In the genomic region with DNA sequence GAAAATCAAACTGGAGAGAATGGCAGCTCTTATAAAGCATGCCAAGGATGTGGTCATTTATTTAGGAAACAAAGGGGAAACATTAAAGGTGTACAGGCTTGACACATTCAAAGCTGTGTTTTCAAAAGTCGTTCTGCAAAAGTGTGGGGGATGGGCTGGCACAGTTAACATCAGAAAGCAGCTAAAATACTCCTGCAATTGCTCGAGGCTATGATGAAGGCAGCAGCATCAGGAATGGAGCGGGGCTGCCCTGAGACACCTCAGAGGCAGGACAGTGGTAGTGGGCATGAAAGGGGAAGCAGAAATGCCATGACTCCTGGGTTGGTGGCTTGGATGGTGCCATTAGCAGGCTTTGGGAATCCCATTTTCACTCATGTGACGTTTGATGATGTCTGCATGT, we compare ENCODE assay signal across 8 cellular contexts. TPM values are rescaled to one million over a fixed set of nuclear protein-coding genes. Genes with fewer than 3 reads are reported as not detected.
DNase-seq lines count a peak whose midpoint lies in the region; ATAC-seq and TF ChIP-seq lines count a peak whose summit lies in the region.

No MANE protein-coding gene starts in this region.

- peaks cover 2% of the 10 kb centered on the region; the same call in 1 of the 2 replicates for H3K36me3 ChIP-seq in Caco-2 (ENCODE audit: control insufficient read depth, insufficient read depth, low read length)
- H3K36me3 ChIP-seq in neuron (ENCODE audit: insufficient read depth, low read length), result peaks cover 26% of the 10 kb centered on the region

- H3K27ac Mint-ChIP-seq in Caco-2 (ENCODE audit: unreplicated experiment), result peak overlapping the region; percentile 66

- no peak overlapping the region for H3K27ac ChIP-seq in coronary artery

- TF ChIP-seq CTCF in Caco-2 (IDR thresholded peaks at IDR 0.05; ENCODE audit: insufficient read depth in 1 of 2, low read depth in 1 of 2, low read length in 1 of 2, severe bottlenecking in 1 of 2, unreplicated experiment in 1 of 2), result no peak
- TF ChIP-seq CTCF in coronary artery (IDR thresholded peaks at IDR 0.05), result no peak

- POLR2A ChIA-PET in Caco-2 (lab: Charles Lee), result interaction anchor here (1.7 kb wide), 1 partner anchor 31 kb away, joined by 9 read pairs; a partner anchor contains a TSS

- H3K9me3 Mint-ChIP-seq in Caco-2 (ENCODE audit: unreplicated experiment), result no peaks in the 10 kb centered on the region

- H3K4me3 Mint-ChIP-seq in Caco-2 (ENCODE audit: unreplicated experiment), result peak overlapping the region; percentile 84

- H2AFZ ChIP-seq in neuron (ENCODE audit: low read depth, low read length), result no peak overlapping the region

- ATAC-seq in HG03354 (IDR thresholded peaks at IDR 0.05; ENCODE audit: poor library complexity, severe bottlenecking, unreplicated experiment), result no peak

- CTCF ChIA-PET in Caco-2 (lab: Charles Lee), result interaction anchor here (2.8 kb wide), 1 partner anchor 21 kb away, joined by 14 read pairs; no protein-coding TSS in a partner anchor

- H3K27me3 ChIP-seq in Caco-2 (replicated peaks; ENCODE audit: control insufficient read depth, insufficient read depth, low read length), result no peaks in the 10 kb centered on the region
- H3K27me3 ChIP-seq in neuron (ENCODE audit: insufficient read depth, low read length), result no peaks in the 10 kb centered on the region

- H3K4me1 Mint-ChIP-seq in Caco-2 (ENCODE audit: low read depth, unreplicated experiment), result peaks cover 11% of the 10 kb centered on the region

- BruUV-seq in Caco-2 (replicated peaks; lab: Mats Ljungman, UMichigan), result TSS peak; percentile 42

- H3K27me3 Mint-ChIP-seq in Caco-2 (ENCODE audit: insufficient read depth, unreplicated experiment), result no peaks in the 10 kb centered on the region

- H3K4me3 ChIP-seq in Caco-2 (ENCODE audit: low read depth, low read length), result peak overlapping the region; percentile 76
- H3K4me3 ChIP-seq in coronary artery, result peak overlapping the region; percentile 99
- H3K4me3 ChIP-seq in neuron (ENCODE audit: low read length), result peak overlapping the region; percentile 86

- DNase-seq in Caco-2 (no peak), MV-4-11 (lab: John Stamatoyannopoulos, UW) (peak; percentile 3), coronary artery (ENCODE audit: low spot score) (no peak), NCI-H146 treated with DMSO at 0.1 percent for 48 hours (lab: John Stamatoyannopoulos, UW; ENCODE audit: unreplicated experiment) (no peak), cerebellar cortex (ENCODE audit: low spot score) (no peak)
- no peak for DNase-seq in activated effector memory CD4-positive, alpha-beta T cell treated with Interleukin-2 at 50 U/mL for 16 hours

- H3K4me1 ChIP-seq in Caco-2 (peaks cover 19% of the 10 kb centered on the region), neuron (ENCODE audit: insufficient read depth, low read length) (peaks cover 19% of the 10 kb centered on the region)

- H3K36me3 Mint-ChIP-seq in Caco-2 (ENCODE audit: insufficient read depth, unreplicated experiment), result peaks cover 29% of the 10 kb centered on the region

- H3K9me3 ChIP-seq in Caco-2 (no peaks in the 10 kb centered on the region), neuron (ENCODE audit: low read length) (no peaks in the 10 kb centered on the region)

- intact Hi-C loops in Caco-2 (cut with micrococcal nuclease; ENCODE audit: unreplicated experiment), result no loop called here

RNA-seq across cellular contexts. Expression of a gene that starts 0.7 kb away (rescaled TPM):
- 97.8 and 108 TPM in 2 replicates for total RNA-seq in Caco-2 (2022)

RNA-seq across cellular contexts. Expression of a gene that starts 1.4 kb away (rescaled TPM):
- total RNA-seq in Caco-2 (2022), result 71.4 and 78.1 TPM in 2 replicates

RNA-seq across cellular contexts. Expression of a gene that starts 30.1 kb away (rescaled TPM):
- 88.3 and 94.5 TPM in 2 replicates for total RNA-seq in Caco-2 (2022)

RNA-seq across cellular contexts. Expression of a gene that starts 30.3 kb away (rescaled TPM):
- total RNA-seq in Caco-2 (2022), result 48.7 and 52.0 TPM in 2 replicates

RNA-seq across cellular contexts. Expression of a gene that starts 53.1 kb away (rescaled TPM):
- total RNA-seq in Caco-2 (2022), result not detected in 2 replicates
